1 cellular context compared by ENCODE assay signal in the genomic region with DNA sequence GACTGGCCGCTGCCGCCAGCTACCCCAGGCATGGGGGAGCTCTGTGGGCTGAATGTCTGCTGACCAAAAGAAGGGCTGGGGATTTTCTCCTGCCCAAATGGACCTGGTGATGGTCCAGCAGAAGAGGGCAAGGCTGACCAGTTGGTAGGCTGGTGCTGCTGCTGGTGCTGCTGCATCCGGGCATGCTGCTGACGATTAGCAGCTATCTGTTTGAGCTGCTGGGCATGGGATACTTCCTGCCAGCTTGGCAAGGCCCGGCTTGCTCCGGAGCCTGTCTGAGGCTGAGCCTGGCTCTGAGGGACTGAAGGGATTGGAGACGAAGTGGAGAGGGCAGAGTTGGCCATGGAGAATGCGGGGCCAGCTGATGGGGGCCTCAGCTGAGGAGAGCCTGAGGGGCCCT.
TF ChIP-seq lines count a peak whose summit lies in the region.

No MANE protein-coding gene starts in this region.

TF ChIP-seq in K562, 482 proteins besides CTCF, POLR2A, EP300 and RAD21 (continued from another document):
- TF ChIP-seq PHF20 (IDR thresholded peaks at IDR 0.05; ENCODE audit: partially characterized antibody) (no peak), ZC3H11A (IDR thresholded peaks at IDR 0.05; ENCODE audit: low read depth, low read length) (no peak), RUNX1 (IDR thresholded peaks at IDR 0.05; ENCODE audit: low read depth) (no peak), CHD2 (IDR thresholded peaks at IDR 0.05; ENCODE audit: low read depth, low read length) (no peak), TCF3 (CRISPR knock-in tag; IDR thresholded peaks at IDR 0.05) (no peak)
